ENCODE assay signal across 1 cellular context in the genomic region with DNA sequence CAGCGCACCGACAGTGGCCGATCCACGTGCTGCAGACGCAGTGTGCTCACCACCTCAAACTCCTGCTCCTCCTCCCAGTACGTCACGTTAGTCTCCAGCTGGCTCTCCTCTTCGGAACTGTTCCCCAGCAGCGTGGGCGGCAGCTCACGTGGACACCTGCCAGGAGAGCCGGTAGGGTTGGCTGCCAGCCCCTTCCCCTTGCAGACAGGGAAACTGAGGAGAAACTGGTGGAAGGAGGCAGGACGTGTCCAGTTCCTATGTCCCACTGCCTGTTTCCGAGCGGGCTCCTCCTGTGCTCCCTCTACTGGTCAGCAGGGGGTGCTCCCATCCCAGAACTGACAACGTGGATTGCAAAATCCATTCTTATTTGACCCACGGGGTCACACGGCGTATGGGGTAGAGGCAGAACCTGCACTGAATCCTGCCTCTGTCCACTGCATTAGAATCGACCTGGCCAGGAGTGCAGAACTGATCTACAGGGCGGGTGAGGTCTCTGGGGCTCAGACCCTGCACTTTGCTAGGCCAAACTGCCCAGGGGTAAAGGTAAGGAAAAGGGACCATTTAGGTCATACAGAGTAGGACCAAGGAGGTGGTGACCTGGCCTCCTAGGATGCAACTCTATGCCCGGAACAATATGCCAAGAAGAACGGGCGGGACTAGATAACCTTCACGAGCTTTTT.
TF ChIP-seq lines count a peak whose summit lies in the region.

No MANE protein-coding gene starts in this region.

TF ChIP-seq in HepG2, 621 proteins besides CTCF, POLR2A, EP300 and RAD21 (continued from another document and continues in another):
- TF ChIP-seq, protein P1, sequence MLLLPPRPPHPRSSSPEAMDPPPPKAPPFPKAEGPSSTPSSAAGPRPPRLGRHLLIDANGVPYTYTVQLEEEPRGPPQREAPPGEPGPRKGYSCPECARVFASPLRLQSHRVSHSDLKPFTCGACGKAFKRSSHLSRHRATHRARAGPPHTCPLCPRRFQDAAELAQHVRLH (CRISPR knock-in tag; IDR thresholded peaks at IDR 0.05; ENCODE audit: borderline replicate concordance, low read depth), result peak; percentile 62; the same call in 1 of the 2 replicates
- TF ChIP-seq, protein P2, sequence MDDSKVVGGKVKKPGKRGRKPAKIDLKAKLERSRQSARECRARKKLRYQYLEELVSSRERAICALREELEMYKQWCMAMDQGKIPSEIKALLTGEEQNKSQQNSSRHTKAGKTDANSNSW (CRISPR knock-in tag; IDR thresholded peaks at IDR 0.05; ENCODE audit: borderline replicate concordance), result no peak
- TF ChIP-seq SIN3A (IDR thresholded peaks at IDR 0.05; ENCODE audit: borderline replicate concordance, low read depth, low read length), result no peak
- TF ChIP-seq, protein P3, sequence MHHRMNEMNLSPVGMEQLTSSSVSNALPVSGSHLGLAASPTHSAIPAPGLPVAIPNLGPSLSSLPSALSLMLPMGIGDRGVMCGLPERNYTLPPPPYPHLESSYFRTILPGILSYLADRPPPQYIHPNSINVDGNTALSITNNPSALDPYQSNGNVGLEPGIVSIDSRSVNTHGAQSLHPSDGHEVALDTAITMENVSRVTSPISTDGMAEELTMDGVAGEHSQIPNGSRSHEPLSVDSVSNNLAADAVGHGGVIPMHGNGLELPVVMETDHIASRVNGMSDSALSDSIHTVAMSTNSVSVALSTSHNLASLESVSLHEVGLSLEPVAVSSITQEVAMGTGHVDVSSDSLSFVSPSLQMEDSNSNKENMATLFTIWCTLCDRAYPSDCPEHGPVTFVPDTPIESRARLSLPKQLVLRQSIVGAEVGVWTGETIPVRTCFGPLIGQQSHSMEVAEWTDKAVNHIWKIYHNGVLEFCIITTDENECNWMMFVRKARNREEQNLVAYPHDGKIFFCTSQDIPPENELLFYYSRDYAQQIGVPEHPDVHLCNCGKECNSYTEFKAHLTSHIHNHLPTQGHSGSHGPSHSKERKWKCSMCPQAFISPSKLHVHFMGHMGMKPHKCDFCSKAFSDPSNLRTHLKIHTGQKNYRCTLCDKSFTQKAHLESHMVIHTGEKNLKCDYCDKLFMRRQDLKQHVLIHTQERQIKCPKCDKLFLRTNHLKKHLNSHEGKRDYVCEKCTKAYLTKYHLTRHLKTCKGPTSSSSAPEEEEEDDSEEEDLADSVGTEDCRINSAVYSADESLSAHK (CRISPR knock-in tag; IDR thresholded peaks at IDR 0.05; ENCODE audit: borderline replicate concordance), result no peak
- TF ChIP-seq MEIS2 (CRISPR knock-in tag; IDR thresholded peaks at IDR 0.05), result peak; percentile 35; the same call in 1 of the 2 replicates
- TF ChIP-seq NR2C2 (CRISPR knock-in tag; IDR thresholded peaks at IDR 0.05; ENCODE audit: borderline replicate concordance), result peak; percentile 89
- TF ChIP-seq ZNF891 (CRISPR knock-in tag; IDR thresholded peaks at IDR 0.05), result 0 out of 2 replicates have a peak, but pooled peaks have one; percentile 82
- TF ChIP-seq SNAPC2 (CRISPR knock-in tag; IDR thresholded peaks at IDR 0.05), result no peak
- 0 out of 2 replicates have a peak, but pooled peaks have one; percentile 32 for TF ChIP-seq SAP130 (CRISPR knock-in tag; IDR thresholded peaks at IDR 0.05; ENCODE audit: low read depth)
- peak; percentile 83 for TF ChIP-seq RXRB (CRISPR knock-in tag; IDR thresholded peaks at IDR 0.05; ENCODE audit: borderline replicate concordance)
- no peak; the same call in 1 of the 2 replicates for TF ChIP-seq POGZ (CRISPR knock-in tag; IDR thresholded peaks at IDR 0.05)
- no peak for TF ChIP-seq TCF12 (IDR thresholded peaks at IDR 0.05)
- TF ChIP-seq TCF12 (CRISPR knock-in tag; IDR thresholded peaks at IDR 0.05), result no peak
- TF ChIP-seq ZNF678 (CRISPR knock-in tag; IDR thresholded peaks at IDR 0.05), result no peak
- TF ChIP-seq ZNF792 (CRISPR knock-in tag; IDR thresholded peaks at IDR 0.05), result peak; percentile 38; the same call in 1 of the 2 replicates
- TF ChIP-seq NFYB (CRISPR knock-in tag; IDR thresholded peaks at IDR 0.05), result no peak
- no peak for TF ChIP-seq NFE2L1 (CRISPR knock-in tag; IDR thresholded peaks at IDR 0.05; ENCODE audit: borderline replicate concordance)
- no peak for TF ChIP-seq DMAP1 (CRISPR knock-in tag; IDR thresholded peaks at IDR 0.05)
- TF ChIP-seq, protein P4, sequence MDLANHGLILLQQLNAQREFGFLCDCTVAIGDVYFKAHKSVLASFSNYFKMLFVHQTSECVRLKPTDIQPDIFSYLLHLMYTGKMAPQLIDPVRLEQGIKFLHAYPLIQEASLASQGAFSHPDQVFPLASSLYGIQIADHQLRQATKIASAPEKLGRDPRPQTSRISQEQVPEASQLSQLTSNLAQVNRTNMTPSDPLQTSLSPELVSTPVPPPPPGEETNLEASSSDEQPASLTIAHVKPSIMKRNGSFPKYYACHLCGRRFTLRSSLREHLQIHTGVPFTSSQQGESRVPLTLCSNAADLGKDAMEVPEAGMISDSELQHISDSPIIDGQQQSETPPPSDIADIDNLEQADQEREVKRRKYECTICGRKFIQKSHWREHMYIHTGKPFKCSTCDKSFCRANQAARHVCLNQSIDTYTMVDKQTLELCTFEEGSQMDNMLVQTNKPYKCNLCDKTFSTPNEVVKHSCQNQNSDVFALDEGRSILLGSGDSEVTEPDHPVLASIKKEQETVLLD (CRISPR knock-in tag; IDR thresholded peaks at IDR 0.05; ENCODE audit: low read depth), result no peak
- TF ChIP-seq AGO1 (IDR thresholded peaks at IDR 0.05; ENCODE audit: low read depth, low read length, poor library complexity, severe bottlenecking), result no peak
- TF ChIP-seq, protein P5, sequence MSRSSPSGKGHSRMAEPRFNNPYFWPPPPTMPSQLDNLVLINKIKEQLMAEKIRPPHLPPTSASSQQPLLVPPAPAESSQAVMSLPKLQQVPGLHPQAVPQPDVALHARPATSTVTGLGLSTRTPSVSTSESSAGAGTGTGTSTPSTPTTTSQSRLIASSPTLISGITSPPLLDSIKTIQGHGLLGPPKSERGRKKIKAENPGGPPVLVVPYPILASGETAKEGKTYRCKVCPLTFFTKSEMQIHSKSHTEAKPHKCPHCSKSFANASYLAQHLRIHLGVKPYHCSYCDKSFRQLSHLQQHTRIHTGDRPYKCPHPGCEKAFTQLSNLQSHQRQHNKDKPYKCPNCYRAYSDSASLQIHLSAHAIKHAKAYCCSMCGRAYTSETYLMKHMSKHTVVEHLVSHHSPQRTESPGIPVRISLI (CRISPR knock-in tag; IDR thresholded peaks at IDR 0.05; ENCODE audit: borderline replicate concordance), result no peak; the same call in 1 of the 2 replicates
- no peak for TF ChIP-seq ZNF101 (CRISPR knock-in tag; IDR thresholded peaks at IDR 0.05; ENCODE audit: borderline replicate concordance, low read depth)
- no peak for TF ChIP-seq ZNF253 (CRISPR knock-in tag; IDR thresholded peaks at IDR 0.05; ENCODE audit: borderline replicate concordance)
- no peak for TF ChIP-seq SP2 (CRISPR knock-in tag; IDR thresholded peaks at IDR 0.05)
- TF ChIP-seq, protein P6, sequence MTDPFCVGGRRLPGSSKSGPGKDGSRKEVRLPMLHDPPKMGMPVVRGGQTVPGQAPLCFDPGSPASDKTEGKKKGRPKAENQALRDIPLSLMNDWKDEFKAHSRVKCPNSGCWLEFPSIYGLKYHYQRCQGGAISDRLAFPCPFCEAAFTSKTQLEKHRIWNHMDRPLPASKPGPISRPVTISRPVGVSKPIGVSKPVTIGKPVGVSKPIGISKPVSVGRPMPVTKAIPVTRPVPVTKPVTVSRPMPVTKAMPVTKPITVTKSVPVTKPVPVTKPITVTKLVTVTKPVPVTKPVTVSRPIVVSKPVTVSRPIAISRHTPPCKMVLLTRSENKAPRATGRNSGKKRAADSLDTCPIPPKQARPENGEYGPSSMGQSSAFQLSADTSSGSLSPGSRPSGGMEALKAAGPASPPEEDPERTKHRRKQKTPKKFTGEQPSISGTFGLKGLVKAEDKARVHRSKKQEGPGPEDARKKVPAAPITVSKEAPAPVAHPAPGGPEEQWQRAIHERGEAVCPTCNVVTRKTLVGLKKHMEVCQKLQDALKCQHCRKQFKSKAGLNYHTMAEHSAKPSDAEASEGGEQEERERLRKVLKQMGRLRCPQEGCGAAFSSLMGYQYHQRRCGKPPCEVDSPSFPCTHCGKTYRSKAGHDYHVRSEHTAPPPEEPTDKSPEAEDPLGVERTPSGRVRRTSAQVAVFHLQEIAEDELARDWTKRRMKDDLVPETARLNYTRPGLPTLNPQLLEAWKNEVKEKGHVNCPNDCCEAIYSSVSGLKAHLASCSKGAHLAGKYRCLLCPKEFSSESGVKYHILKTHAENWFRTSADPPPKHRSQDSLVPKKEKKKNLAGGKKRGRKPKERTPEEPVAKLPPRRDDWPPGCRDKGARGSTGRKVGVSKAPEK (CRISPR knock-in tag; IDR thresholded peaks at IDR 0.05; ENCODE audit: borderline replicate concordance), result no peak
- TF ChIP-seq HMGA1 (CRISPR knock-in tag; conservative IDR thresholded peaks at IDR 0.05), result no peak
- TF ChIP-seq, protein P7, sequence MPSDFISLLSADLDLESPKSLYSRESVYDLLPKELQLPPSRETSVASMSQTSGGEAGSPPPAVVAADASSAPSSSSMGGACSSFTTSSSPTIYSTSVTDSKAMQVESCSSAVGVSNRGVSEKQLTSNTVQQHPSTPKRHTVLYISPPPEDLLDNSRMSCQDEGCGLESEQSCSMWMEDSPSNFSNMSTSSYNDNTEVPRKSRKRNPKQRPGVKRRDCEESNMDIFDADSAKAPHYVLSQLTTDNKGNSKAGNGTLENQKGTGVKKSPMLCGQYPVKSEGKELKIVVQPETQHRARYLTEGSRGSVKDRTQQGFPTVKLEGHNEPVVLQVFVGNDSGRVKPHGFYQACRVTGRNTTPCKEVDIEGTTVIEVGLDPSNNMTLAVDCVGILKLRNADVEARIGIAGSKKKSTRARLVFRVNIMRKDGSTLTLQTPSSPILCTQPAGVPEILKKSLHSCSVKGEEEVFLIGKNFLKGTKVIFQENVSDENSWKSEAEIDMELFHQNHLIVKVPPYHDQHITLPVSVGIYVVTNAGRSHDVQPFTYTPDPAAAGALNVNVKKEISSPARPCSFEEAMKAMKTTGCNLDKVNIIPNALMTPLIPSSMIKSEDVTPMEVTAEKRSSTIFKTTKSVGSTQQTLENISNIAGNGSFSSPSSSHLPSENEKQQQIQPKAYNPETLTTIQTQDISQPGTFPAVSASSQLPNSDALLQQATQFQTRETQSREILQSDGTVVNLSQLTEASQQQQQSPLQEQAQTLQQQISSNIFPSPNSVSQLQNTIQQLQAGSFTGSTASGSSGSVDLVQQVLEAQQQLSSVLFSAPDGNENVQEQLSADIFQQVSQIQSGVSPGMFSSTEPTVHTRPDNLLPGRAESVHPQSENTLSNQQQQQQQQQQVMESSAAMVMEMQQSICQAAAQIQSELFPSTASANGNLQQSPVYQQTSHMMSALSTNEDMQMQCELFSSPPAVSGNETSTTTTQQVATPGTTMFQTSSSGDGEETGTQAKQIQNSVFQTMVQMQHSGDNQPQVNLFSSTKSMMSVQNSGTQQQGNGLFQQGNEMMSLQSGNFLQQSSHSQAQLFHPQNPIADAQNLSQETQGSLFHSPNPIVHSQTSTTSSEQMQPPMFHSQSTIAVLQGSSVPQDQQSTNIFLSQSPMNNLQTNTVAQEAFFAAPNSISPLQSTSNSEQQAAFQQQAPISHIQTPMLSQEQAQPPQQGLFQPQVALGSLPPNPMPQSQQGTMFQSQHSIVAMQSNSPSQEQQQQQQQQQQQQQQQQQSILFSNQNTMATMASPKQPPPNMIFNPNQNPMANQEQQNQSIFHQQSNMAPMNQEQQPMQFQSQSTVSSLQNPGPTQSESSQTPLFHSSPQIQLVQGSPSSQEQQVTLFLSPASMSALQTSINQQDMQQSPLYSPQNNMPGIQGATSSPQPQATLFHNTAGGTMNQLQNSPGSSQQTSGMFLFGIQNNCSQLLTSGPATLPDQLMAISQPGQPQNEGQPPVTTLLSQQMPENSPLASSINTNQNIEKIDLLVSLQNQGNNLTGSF (CRISPR knock-in tag; IDR thresholded peaks at IDR 0.05), result no peak
- no peak for TF ChIP-seq HDAC1 (CRISPR knock-in tag; IDR thresholded peaks at IDR 0.05)
- no peak for TF ChIP-seq HOXA7 (CRISPR knock-in tag; IDR thresholded peaks at IDR 0.05)
- no peak for TF ChIP-seq JUND (CRISPR knock-in tag; IDR thresholded peaks at IDR 0.05)
- TF ChIP-seq NCOR1 (IDR thresholded peaks at IDR 0.05; ENCODE audit: borderline replicate concordance, low read length), result no peak
- TF ChIP-seq SRSF9 (IDR thresholded peaks at IDR 0.05; ENCODE audit: borderline replicate concordance, insufficient read depth, low read depth, low read length, poor library complexity, severe bottlenecking), result no peak
- no peak for TF ChIP-seq TCF7 (IDR thresholded peaks at IDR 0.05; ENCODE audit: low read depth)
- TF ChIP-seq JUN (CRISPR knock-in tag; IDR thresholded peaks at IDR 0.05), result no peak
- peak; percentile 99 for TF ChIP-seq NR2F6 (IDR thresholded peaks at IDR 0.05)
- peak; percentile 100 for TF ChIP-seq NR2F6 (CRISPR knock-in tag; IDR thresholded peaks at IDR 0.05)
- TF ChIP-seq, protein P8, sequence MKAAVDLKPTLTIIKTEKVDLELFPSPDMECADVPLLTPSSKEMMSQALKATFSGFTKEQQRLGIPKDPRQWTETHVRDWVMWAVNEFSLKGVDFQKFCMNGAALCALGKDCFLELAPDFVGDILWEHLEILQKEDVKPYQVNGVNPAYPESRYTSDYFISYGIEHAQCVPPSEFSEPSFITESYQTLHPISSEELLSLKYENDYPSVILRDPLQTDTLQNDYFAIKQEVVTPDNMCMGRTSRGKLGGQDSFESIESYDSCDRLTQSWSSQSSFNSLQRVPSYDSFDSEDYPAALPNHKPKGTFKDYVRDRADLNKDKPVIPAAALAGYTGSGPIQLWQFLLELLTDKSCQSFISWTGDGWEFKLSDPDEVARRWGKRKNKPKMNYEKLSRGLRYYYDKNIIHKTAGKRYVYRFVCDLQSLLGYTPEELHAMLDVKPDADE (CRISPR knock-in tag; IDR thresholded peaks at IDR 0.05), result no peak
- TF ChIP-seq, protein P9, sequence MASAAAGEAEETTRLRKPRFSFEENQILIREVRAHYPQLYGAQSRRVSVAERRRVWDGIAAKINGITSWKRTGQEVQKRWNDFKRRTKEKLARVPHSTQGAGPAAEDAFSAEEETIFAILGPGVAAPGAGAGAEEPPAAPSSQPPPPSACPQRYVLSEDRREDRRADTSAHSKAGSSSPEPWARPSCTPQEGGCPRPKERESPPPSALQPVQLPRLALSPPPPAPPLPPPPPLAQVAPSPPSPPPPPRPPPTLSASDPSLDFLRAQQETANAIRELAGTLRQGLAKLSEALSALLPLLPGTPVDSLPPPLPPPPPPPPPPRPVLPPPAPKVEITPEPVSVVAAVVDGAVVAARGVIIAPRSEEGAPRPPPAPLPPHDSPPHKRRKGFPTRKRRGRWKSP (CRISPR knock-in tag; IDR thresholded peaks at IDR 0.05), result no peak
- no peak for TF ChIP-seq ZNF3 (CRISPR knock-in tag; IDR thresholded peaks at IDR 0.05)
- TF ChIP-seq ZNF138 (CRISPR knock-in tag; IDR thresholded peaks at IDR 0.05; ENCODE audit: low read depth), result no peak
- TF ChIP-seq ZC3H13 (CRISPR knock-in tag; IDR thresholded peaks at IDR 0.05), result peak; percentile 75; the same call in 1 of the 2 replicates
- peak; percentile 31 for TF ChIP-seq CCAR2 (optimal IDR thresholded peaks at IDR 0.05; ENCODE audit: low read depth, low read length)
- peak; percentile 62 for TF ChIP-seq FOSL2 (CRISPR knock-in tag; IDR thresholded peaks at IDR 0.05)
